In the genomic region with DNA sequence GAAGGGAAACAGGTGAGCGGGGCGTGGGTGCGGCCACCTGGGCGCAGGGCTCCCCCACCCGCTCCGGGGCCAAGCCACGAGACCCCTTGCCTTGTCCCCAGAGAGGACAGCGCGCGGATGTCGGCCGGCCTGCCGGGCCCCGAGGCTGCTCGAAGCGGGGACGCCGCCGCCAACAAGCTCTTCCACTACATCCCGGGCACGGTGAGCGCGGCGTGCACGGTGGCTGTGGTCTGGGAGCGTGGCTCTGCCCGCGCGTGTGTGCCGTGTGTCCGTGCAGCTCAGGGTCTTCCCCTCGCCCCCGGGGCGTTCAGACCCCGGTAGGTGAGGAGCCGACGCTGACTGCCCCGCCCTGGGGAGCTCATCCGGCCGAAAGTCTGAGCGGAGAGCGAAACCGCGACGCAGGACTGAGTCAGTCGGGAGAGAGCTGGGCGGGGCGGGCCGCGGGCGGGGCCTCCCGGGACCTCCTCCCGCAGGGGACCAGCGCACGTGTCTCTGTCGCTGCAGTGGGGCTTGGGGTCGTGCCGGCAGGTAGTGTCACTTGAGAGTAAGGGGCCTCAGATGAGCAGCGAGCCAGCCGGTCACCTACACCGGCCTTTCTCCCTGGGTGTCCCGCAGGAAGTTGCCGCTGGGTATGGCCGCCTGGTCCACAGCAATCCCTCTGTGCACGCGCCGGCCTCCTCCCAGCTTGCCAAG, we compare ENCODE assay signal across 8 cellular contexts. TPM values are rescaled to one million over a fixed set of nuclear protein-coding genes. Genes with fewer than 3 reads are reported as not detected.
DNase-seq lines count a peak whose midpoint lies in the region; ATAC-seq lines count a peak whose summit lies in the region.

No MANE protein-coding gene starts in this region.

- ATAC-seq in GM18867 (IDR thresholded peaks at IDR 0.05; ENCODE audit: unreplicated experiment) (peak; percentile 44), HG03045 (IDR thresholded peaks at IDR 0.05; ENCODE audit: unreplicated experiment) (peak; percentile 54), left ventricle myocardium superior (peak; percentile 69), sciatic nerve (peak; percentile 59)
- ATAC-seq in activated naive CD4-positive, alpha-beta T cell treated with anti-CD3 and anti-CD28 coated beads, Interleukin-2, amount 50 U/mL, for 72 hours: peak; percentile 91 to 94

- DNase-seq in SJSA1 (ENCODE audit: low read depth in 1 of 2, low spot score in 2 of 2) (peak; percentile 73 to 81), left ventricle myocardium superior (peak; percentile 82), sciatic nerve (ENCODE audit: low spot score) (no peak), SHP77 (lab: John Stamatoyannopoulos, UW) (no peak), NCI-H2081 treated with DMSO at 0.1 percent for 48 hours (lab: John Stamatoyannopoulos, UW) (no peak)
- DNase-seq in activated naive CD4-positive, alpha-beta T cell treated with anti-CD3 and anti-CD28 coated beads, Interleukin-2, amount 50 U/mL, for 72 hours (ENCODE audit: low spot score in 2 of 2): peak; percentile 76 to 81

- intact Hi-C loops in left ventricle myocardium superior (cut with micrococcal nuclease) (no loop called here), sciatic nerve (cut with DNase I) (no loop called here)

- peaks cover 0 to 7% of the 10 kb centered on the region in 2 donors for H3K9me3 Mint-ChIP-seq in activated naive CD4-positive, alpha-beta T cell treated with anti-CD3 and anti-CD28 coated beads, Interleukin-2, amount 50 U/mL, for 72 hours

- H3K36me3 ChIP-seq in SJSA1: peaks cover 25% of the 10 kb centered on the region

- H3K27ac ChIP-seq in SJSA1: peak overlapping the region; percentile 28; the same call in 1 of the 2 replicates

- H3K27me3 ChIP-seq in SJSA1 (replicated peaks): peaks cover 17% of the 10 kb centered on the region

- H3K9me3 ChIP-seq in SJSA1 (replicated peaks): no peaks in the 10 kb centered on the region

- no peak overlapping the region for H3K27ac Mint-ChIP-seq in activated naive CD4-positive, alpha-beta T cell treated with anti-CD3 and anti-CD28 coated beads, Interleukin-2, amount 50 U/mL, for 72 hours

- H3K4me3 ChIP-seq in SJSA1: peak overlapping the region; percentile 54

- peaks cover 13% of the 10 kb centered on the region for H3K4me1 ChIP-seq in SJSA1 (replicated peaks)

- H3K36me3 Mint-ChIP-seq in activated naive CD4-positive, alpha-beta T cell treated with anti-CD3 and anti-CD28 coated beads, Interleukin-2, amount 50 U/mL, for 72 hours: no peaks in the 10 kb centered on the region

RNA-seq across cellular contexts. Expression of gene PLEKHN1, which starts 0.5 kb away (rescaled TPM):
- 0.34 TPM in 1 of 2 replicates, not detected in the other for total RNA-seq in SJSA1 (2014; rRNA removed; shearing (Covaris generic))
- 1 to 10 TPM; 1.9 to 5.0 TPM for total RNA-seq in activated naive CD4-positive, alpha-beta T cell treated with anti-CD3 and anti-CD28 coated beads, Interleukin-2, amount 50 U/mL, for 72 hours
- total RNA-seq in left ventricle myocardium superior: not detected
- 0.40 TPM for total RNA-seq in sciatic nerve

RNA-seq across cellular contexts. Expression of gene KLHL17, which starts 6.4 kb away (rescaled TPM):
- total RNA-seq in SJSA1 (2014; rRNA removed; shearing (Covaris generic)): 7.2 and 11.5 TPM in 2 replicates
- total RNA-seq in activated naive CD4-positive, alpha-beta T cell treated with anti-CD3 and anti-CD28 coated beads, Interleukin-2, amount 50 U/mL, for 72 hours: 10 to 100 TPM; 19.9 to 26.1 TPM
- total RNA-seq in left ventricle myocardium superior: 6.6 TPM
- total RNA-seq in sciatic nerve: 10.6 TPM

RNA-seq across cellular contexts. Expression of gene NOC2L, which starts 7.7 kb away (rescaled TPM):
- total RNA-seq in SJSA1 (2014; rRNA removed; shearing (Covaris generic)): 100 and 129 TPM in 2 replicates
- 100 to 1,000 TPM in 1 of 2 donors, 10 to 100 TPM in 1; 66.3 to 112 TPM for total RNA-seq in activated naive CD4-positive, alpha-beta T cell treated with anti-CD3 and anti-CD28 coated beads, Interleukin-2, amount 50 U/mL, for 72 hours
- total RNA-seq in left ventricle myocardium superior (46.8 TPM), sciatic nerve (43.7 TPM)

RNA-seq across cellular contexts. Expression of gene PERM1, which starts 15.1 kb away (rescaled TPM):
- total RNA-seq in SJSA1 (2014; rRNA removed; shearing (Covaris generic)): 0.11 TPM in 1 of 2 replicates, not detected in the other
- not detected for total RNA-seq in activated naive CD4-positive, alpha-beta T cell treated with anti-CD3 and anti-CD28 coated beads, Interleukin-2, amount 50 U/mL, for 72 hours
- total RNA-seq in left ventricle myocardium superior: 187 TPM
- not detected for total RNA-seq in sciatic nerve

RNA-seq across cellular contexts. Expression of gene HES4, which starts 33.1 kb away (rescaled TPM):
- 55.3 and 68.7 TPM in 2 replicates for total RNA-seq in SJSA1 (2014; rRNA removed; shearing (Covaris generic))
- total RNA-seq in activated naive CD4-positive, alpha-beta T cell treated with anti-CD3 and anti-CD28 coated beads, Interleukin-2, amount 50 U/mL, for 72 hours: 1 to 10 TPM; 3.2 to 4.4 TPM
- 39.4 TPM for total RNA-seq in left ventricle myocardium superior
- 30.5 TPM for total RNA-seq in sciatic nerve

Comparison
In these comparisons a context has a peak if more than half of its experiments do, and no peak if none do; other contexts are left out.
1. DNase-seq: peak in SJSA1 (2 of 2), activated naive CD4-positive, alpha-beta T cell treated with anti-CD3 and anti-CD28 coated beads, Interleukin-2, amount 50 U/mL, for 72 hours (2 of 2) and left ventricle myocardium superior (single experiment); none in sciatic nerve (single experiment), SHP77 (0 of 2) and NCI-H2081 treated with DMSO at 0.1 percent for 48 hours (single experiment).
2. Peak in every context shown above with its lines, with median percentiles within 50 percentile points of each other: ATAC-seq.